ENCODE assay signal across 20 cellular contexts in genomic region chr10:13637303-13637856, GRCh38.
DNase-seq lines count a peak whose midpoint lies in the region; ATAC-seq and TF ChIP-seq lines count a peak whose summit lies in the region.
"Had no signal": no experiment of that assay in that cellular context is flagged by ENCODE, and none has a peak within 500 bp of the region (broad histone marks: within the 10 kb centered on the region; RNA-seq: fewer than 3 reads in every experiment).

No MANE protein-coding gene starts in this region.

- DNase-seq in EH (ENCODE audit: low read depth) (peak; percentile 16), iris pigment epithelial cell (ENCODE audit: low read depth) (peak; percentile 25), UCSD-AML1 (lab: John Stamatoyannopoulos, UW; ENCODE audit: unreplicated experiment) (no peak), NCI-H510A treated with DMSO at 0.1 percent for 48 hours (lab: John Stamatoyannopoulos, UW) (no peak), AG08395 (ENCODE audit: low spot score) (no peak)
- DNase-seq: activated CD4-positive, alpha-beta T cell treated with anti-CD3 and anti-CD28 coated beads, Interleukin-2, amount 50 U/mL, for 1 hour; activated CD8-positive, alpha-beta memory T cell treated with anti-CD3 and anti-CD28 coated beads, Interleukin-2, amount 10 ng/mL, durations not matched to agents 7 days and 5 days; activated naive CD4-positive, alpha-beta T cell treated with anti-CD3 and anti-CD28 coated beads for 36 hours; BE2C; central memory CD4-positive, alpha-beta T cell; DMS79; MV-4-11; naive thymus-derived CD8-positive, alpha-beta T cell; NCI-H187; NCI-H748 treated with DMSO at 0.1 percent for 48 hours; stimulated activated CD4-positive, alpha-beta T cell treated with anti-CD3 and anti-CD28 coated beads, Interleukin-4, amount 100 ng/mL, for 24 hours; stimulated activated naive B cell treated with anti-CD40 and anti-IgM and Interleukin-4, amounts not matched to agents 10 μg/mL and 1 μg/mL and 100 μg/mL, for 72 hours had no signal

- peak; percentile 72 for ATAC-seq in HG02610 (IDR thresholded peaks at IDR 0.05; ENCODE audit: unreplicated experiment)
- no peak; the same call in 2 of the 3 replicates for ATAC-seq in SK-N-SH treated with all-trans-retinoic acid at 6 μM for 48 hours
- no peak for ATAC-seq in HG03460 (IDR thresholded peaks at IDR 0.05; ENCODE audit: unreplicated experiment)
- ATAC-seq: activated CD8-positive, alpha-beta memory T cell treated with anti-CD3 and anti-CD28 coated beads, Interleukin-2, amount 10 ng/mL, durations not matched to agents 7 days and 5 days; naive thymus-derived CD8-positive, alpha-beta T cell; stimulated activated naive B cell treated with anti-CD40 and anti-IgM and Interleukin-4, amounts not matched to agents 10 μg/mL and 1 μg/mL and 100 μg/mL, for 72 hours had no signal

TF ChIP-seq in SK-N-SH treated with all-trans-retinoic acid at 6 μM for 48 hours, 23 proteins besides CTCF, POLR2A, EP300 and RAD21:
- TF ChIP-seq GLIS3 (CRISPR knock-in tag; IDR thresholded peaks at IDR 0.05) (no peak), ZNF70 (CRISPR knock-in tag; IDR thresholded peaks at IDR 0.05) (no peak), ISL1 (CRISPR knock-in tag; IDR thresholded peaks at IDR 0.05) (peak; percentile 87), OSR1 (CRISPR knock-in tag; IDR thresholded peaks at IDR 0.05) (no peak), CREB5 (CRISPR knock-in tag; IDR thresholded peaks at IDR 0.05; ENCODE audit: low read depth) (peak; percentile 62; the same call in 1 of the 2 replicates)

Comparison
In these comparisons a context has a peak if more than half of its experiments do, and no peak if none do; other contexts are left out.
1. DNase-seq: peak in EH (single experiment) and iris pigment epithelial cell (single experiment); none in UCSD-AML1 (single experiment), NCI-H510A treated with DMSO at 0.1 percent for 48 hours (single experiment) and AG08395 (single experiment).